In the genomic region with DNA sequence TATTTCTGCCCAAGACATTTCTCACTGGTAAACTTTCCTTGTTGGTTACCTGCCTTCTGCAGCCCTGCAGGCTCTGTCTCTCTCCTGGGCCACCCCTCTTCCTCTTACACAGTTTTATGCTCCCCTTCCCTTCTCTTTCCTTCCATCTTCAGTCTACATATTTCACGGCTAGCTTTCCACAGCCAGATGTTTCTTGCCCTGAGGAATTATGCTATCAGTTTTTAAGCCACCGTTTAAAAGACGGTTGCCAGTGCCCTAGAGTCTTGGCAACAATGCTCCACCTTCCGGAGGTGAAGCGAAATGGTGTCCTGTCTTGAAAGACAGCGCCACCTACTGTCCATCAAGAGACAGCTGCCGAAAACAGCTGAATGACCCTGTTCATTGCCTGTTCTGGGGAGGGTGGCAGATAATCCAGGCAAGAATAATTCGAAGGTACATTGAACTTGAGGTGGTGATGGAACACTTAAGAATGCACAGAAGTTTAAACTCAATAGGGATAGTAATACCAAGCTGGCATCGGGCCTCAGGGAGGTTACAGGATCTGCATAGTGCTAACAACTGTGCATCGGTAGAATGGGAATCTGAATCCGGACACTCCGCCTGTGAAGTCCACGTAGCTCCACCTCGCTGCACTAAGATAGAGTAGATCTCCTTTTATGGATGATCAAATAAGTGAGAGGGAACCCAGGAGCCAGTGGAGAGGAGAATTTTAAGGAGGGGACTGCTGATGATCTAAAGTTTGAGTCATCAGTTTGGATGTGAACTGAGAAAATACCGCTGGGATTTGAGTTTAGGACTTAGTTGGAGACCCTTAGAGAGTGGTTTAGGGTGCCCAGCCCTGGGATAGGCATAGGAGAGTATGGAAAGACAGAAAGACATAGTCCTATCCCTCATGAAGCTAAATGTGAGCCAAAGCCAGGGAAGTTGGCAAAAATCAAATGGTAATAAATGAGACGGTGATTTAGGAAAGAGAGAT, we compare ENCODE assay signal across 1 cellular context.
TF ChIP-seq lines count a peak whose summit lies in the region.

No MANE protein-coding gene starts in this region.

TF ChIP-seq in HepG2, 621 proteins besides CTCF, POLR2A, EP300 and RAD21 (continued from another document and continues in another):
- TF ChIP-seq, protein P1, sequence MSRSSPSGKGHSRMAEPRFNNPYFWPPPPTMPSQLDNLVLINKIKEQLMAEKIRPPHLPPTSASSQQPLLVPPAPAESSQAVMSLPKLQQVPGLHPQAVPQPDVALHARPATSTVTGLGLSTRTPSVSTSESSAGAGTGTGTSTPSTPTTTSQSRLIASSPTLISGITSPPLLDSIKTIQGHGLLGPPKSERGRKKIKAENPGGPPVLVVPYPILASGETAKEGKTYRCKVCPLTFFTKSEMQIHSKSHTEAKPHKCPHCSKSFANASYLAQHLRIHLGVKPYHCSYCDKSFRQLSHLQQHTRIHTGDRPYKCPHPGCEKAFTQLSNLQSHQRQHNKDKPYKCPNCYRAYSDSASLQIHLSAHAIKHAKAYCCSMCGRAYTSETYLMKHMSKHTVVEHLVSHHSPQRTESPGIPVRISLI (CRISPR knock-in tag; IDR thresholded peaks at IDR 0.05; ENCODE audit: borderline replicate concordance), result no peak
- peak; percentile 29 for TF ChIP-seq JARID2 (CRISPR knock-in tag; IDR thresholded peaks at IDR 0.05; ENCODE audit: insufficient replicate concordance)
- no peak for TF ChIP-seq ZFP37 (CRISPR knock-in tag; IDR thresholded peaks at IDR 0.05; ENCODE audit: borderline replicate concordance)
- TF ChIP-seq ZNF496 (CRISPR knock-in tag; IDR thresholded peaks at IDR 0.05; ENCODE audit: insufficient replicate concordance), result no peak
- TF ChIP-seq, protein P2, sequence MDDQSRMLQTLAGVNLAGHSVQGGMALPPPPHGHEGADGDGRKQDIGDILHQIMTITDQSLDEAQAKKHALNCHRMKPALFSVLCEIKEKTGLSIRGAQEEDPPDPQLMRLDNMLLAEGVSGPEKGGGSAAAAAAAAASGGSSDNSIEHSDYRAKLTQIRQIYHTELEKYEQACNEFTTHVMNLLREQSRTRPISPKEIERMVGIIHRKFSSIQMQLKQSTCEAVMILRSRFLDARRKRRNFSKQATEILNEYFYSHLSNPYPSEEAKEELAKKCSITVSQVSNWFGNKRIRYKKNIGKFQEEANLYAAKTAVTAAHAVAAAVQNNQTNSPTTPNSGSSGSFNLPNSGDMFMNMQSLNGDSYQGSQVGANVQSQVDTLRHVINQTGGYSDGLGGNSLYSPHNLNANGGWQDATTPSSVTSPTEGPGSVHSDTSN (CRISPR knock-in tag; IDR thresholded peaks at IDR 0.05; ENCODE audit: borderline replicate concordance), result no peak
- TF ChIP-seq, protein P3, sequence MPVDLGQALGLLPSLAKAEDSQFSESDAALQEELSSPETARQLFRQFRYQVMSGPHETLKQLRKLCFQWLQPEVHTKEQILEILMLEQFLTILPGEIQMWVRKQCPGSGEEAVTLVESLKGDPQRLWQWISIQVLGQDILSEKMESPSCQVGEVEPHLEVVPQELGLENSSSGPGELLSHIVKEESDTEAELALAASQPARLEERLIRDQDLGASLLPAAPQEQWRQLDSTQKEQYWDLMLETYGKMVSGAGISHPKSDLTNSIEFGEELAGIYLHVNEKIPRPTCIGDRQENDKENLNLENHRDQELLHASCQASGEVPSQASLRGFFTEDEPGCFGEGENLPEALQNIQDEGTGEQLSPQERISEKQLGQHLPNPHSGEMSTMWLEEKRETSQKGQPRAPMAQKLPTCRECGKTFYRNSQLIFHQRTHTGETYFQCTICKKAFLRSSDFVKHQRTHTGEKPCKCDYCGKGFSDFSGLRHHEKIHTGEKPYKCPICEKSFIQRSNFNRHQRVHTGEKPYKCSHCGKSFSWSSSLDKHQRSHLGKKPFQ (CRISPR knock-in tag; IDR thresholded peaks at IDR 0.05; ENCODE audit: insufficient replicate concordance), result no peak
- TF ChIP-seq, protein P4, sequence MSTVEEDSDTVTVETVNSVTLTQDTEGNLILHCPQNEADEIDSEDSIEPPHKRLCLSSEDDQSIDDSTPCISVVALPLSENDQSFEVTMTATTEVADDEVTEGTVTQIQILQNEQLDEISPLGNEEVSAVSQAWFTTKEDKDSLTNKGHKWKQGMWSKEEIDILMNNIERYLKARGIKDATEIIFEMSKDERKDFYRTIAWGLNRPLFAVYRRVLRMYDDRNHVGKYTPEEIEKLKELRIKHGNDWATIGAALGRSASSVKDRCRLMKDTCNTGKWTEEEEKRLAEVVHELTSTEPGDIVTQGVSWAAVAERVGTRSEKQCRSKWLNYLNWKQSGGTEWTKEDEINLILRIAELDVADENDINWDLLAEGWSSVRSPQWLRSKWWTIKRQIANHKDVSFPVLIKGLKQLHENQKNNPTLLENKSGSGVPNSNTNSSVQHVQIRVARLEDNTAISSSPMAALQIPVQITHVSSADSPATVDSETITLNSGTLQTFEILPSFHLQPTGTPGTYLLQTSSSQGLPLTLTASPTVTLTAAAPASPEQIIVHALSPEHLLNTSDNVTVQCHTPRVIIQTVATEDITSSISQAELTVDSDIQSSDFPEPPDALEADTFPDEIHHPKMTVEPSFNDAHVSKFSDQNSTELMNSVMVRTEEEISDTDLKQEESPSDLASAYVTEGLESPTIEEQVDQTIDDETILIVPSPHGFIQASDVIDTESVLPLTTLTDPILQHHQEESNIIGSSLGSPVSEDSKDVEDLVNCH (CRISPR knock-in tag; IDR thresholded peaks at IDR 0.05), result no peak
- 0 out of 2 replicates have a peak, but pooled peaks have one; percentile 35 for TF ChIP-seq HOXA5 (CRISPR knock-in tag; IDR thresholded peaks at IDR 0.05)
- no peak for TF ChIP-seq JUND (CRISPR knock-in tag; IDR thresholded peaks at IDR 0.05)
- TF ChIP-seq SAFB2 (CRISPR knock-in tag; IDR thresholded peaks at IDR 0.05; ENCODE audit: borderline replicate concordance, low read depth), result no peak
- TF ChIP-seq HMGA1 (CRISPR knock-in tag; conservative IDR thresholded peaks at IDR 0.05), result no peak
- peak; percentile 47 for TF ChIP-seq CEBPG (CRISPR knock-in tag; IDR thresholded peaks at IDR 0.05)
- TF ChIP-seq GFI1 (CRISPR knock-in tag; IDR thresholded peaks at IDR 0.05; ENCODE audit: borderline replicate concordance), result no peak
- TF ChIP-seq, protein P5, sequence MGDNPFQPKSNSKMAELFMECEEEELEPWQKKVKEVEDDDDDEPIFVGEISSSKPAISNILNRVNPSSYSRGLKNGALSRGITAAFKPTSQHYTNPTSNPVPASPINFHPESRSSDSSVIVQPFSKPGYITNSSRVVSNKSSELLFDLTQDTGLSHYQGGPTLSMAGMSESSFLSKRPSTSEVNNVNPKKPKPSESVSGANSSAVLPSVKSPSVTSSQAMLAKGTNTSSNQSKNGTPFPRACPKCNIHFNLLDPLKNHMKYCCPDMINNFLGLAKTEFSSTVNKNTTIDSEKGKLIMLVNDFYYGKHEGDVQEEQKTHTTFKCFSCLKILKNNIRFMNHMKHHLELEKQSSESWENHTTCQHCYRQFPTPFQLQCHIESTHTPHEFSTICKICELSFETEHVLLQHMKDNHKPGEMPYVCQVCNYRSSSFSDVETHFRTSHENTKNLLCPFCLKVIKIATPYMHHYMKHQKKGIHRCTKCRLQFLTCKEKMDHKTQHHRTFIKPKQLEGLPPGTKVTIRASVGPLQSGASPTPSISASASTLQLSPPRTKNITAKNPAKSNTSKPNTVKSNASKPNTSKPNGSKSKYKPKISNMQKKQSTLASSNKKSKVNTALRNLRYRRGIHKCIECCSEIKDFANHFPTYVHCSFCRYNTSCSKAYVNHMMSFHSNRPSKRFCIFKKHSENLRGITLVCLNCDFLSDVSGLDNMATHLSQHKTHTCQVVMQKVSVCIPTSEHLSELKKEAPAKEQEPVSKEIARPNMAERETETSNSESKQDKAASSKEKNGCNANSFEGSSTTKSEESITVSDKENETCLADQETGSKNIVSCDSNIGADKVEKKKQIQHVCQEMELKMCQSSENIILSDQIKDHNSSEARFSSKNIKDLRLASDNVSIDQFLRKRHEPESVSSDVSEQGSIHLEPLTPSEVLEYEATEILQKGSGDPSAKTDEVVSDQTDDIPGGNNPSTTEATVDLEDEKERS (CRISPR knock-in tag; IDR thresholded peaks at IDR 0.05), result no peak; the same call in 1 of the 2 replicates
- TF ChIP-seq, protein P6, sequence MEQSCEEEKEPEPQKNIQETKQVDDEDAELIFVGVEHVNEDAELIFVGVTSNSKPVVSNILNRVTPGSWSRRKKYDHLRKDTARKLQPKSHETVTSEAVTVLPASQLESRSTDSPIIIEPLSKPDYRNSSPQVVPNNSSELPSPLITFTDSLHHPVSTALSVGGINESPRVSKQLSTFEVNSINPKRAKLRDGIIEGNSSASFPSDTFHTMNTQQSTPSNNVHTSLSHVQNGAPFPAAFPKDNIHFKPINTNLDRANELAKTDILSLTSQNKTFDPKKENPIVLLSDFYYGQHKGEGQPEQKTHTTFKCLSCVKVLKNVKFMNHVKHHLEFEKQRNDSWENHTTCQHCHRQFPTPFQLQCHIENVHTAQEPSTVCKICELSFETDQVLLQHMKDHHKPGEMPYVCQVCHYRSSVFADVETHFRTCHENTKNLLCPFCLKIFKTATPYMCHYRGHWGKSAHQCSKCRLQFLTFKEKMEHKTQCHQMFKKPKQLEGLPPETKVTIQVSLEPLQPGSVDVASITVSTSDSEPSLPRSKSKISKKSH (CRISPR knock-in tag; IDR thresholded peaks at IDR 0.05; ENCODE audit: borderline replicate concordance), result no peak
- TF ChIP-seq KMT2A (CRISPR knock-in tag; IDR thresholded peaks at IDR 0.05), result peak; percentile 60; the same call in 1 of the 2 replicates
- TF ChIP-seq, protein P7, sequence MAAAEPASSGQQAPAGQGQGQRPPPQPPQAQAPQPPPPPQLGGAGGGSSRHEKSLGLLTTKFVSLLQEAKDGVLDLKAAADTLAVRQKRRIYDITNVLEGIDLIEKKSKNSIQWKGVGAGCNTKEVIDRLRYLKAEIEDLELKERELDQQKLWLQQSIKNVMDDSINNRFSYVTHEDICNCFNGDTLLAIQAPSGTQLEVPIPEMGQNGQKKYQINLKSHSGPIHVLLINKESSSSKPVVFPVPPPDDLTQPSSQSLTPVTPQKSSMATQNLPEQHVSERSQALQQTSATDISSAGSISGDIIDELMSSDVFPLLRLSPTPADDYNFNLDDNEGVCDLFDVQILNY (CRISPR knock-in tag; conservative IDR thresholded peaks at IDR 0.05), result no peak
- peak; percentile 78 for TF ChIP-seq ZNF501 (CRISPR knock-in tag; IDR thresholded peaks at IDR 0.05)
- no peak for TF ChIP-seq ZNF282 (IDR thresholded peaks at IDR 0.05; ENCODE audit: partially characterized antibody)
- no peak for TF ChIP-seq ZNF782 (CRISPR knock-in tag; IDR thresholded peaks at IDR 0.05; ENCODE audit: borderline replicate concordance)
- TF ChIP-seq NR1H2 (CRISPR knock-in tag; IDR thresholded peaks at IDR 0.05; ENCODE audit: borderline replicate concordance, low read depth), result no peak
- TF ChIP-seq, protein P8, sequence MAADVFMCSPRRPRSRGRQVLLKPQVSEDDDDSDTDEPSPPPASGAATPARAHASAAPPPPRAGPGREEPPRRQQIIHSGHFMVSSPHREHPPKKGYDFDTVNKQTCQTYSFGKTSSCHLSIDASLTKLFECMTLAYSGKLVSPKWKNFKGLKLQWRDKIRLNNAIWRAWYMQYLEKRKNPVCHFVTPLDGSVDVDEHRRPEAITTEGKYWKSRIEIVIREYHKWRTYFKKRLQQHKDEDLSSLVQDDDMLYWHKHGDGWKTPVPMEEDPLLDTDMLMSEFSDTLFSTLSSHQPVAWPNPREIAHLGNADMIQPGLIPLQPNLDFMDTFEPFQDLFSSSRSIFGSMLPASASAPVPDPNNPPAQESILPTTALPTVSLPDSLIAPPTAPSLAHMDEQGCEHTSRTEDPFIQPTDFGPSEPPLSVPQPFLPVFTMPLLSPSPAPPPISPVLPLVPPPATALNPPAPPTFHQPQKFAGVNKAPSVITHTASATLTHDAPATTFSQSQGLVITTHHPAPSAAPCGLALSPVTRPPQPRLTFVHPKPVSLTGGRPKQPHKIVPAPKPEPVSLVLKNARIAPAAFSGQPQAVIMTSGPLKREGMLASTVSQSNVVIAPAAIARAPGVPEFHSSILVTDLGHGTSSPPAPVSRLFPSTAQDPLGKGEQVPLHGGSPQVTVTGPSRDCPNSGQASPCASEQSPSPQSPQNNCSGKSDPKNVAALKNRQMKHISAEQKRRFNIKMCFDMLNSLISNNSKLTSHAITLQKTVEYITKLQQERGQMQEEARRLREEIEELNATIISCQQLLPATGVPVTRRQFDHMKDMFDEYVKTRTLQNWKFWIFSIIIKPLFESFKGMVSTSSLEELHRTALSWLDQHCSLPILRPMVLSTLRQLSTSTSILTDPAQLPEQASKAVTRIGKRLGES (CRISPR knock-in tag; IDR thresholded peaks at IDR 0.05; ENCODE audit: borderline replicate concordance), result no peak
- no peak for TF ChIP-seq RBAK (CRISPR knock-in tag; IDR thresholded peaks at IDR 0.05)
- 0 out of 2 replicates have a peak, but pooled peaks have one; percentile 59 for TF ChIP-seq DNMT3B (CRISPR knock-in tag; conservative IDR thresholded peaks at IDR 0.05)
- TF ChIP-seq, protein P9, sequence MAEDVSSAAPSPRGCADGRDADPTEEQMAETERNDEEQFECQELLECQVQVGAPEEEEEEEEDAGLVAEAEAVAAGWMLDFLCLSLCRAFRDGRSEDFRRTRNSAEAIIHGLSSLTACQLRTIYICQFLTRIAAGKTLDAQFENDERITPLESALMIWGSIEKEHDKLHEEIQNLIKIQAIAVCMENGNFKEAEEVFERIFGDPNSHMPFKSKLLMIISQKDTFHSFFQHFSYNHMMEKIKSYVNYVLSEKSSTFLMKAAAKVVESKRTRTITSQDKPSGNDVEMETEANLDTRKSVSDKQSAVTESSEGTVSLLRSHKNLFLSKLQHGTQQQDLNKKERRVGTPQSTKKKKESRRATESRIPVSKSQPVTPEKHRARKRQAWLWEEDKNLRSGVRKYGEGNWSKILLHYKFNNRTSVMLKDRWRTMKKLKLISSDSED (CRISPR knock-in tag; IDR thresholded peaks at IDR 0.05), result no peak
- TF ChIP-seq RBFOX2 (IDR thresholded peaks at IDR 0.05; ENCODE audit: low read depth, low read length), result no peak
- peak; percentile 81; the same call in 1 of the 2 replicates for TF ChIP-seq ZNF619 (CRISPR knock-in tag; IDR thresholded peaks at IDR 0.05)
- no peak for TF ChIP-seq RFX1 (IDR thresholded peaks at IDR 0.05)
- 0 out of 2 replicates have a peak, but pooled peaks have one; percentile 52 for TF ChIP-seq KAT7 (CRISPR knock-in tag; IDR thresholded peaks at IDR 0.05; ENCODE audit: borderline replicate concordance)
- no peak for TF ChIP-seq ZNF367 (CRISPR knock-in tag; IDR thresholded peaks at IDR 0.05; ENCODE audit: borderline replicate concordance)
- no peak for TF ChIP-seq ATM (IDR thresholded peaks at IDR 0.05; ENCODE audit: borderline replicate concordance)
- TF ChIP-seq, protein P10, sequence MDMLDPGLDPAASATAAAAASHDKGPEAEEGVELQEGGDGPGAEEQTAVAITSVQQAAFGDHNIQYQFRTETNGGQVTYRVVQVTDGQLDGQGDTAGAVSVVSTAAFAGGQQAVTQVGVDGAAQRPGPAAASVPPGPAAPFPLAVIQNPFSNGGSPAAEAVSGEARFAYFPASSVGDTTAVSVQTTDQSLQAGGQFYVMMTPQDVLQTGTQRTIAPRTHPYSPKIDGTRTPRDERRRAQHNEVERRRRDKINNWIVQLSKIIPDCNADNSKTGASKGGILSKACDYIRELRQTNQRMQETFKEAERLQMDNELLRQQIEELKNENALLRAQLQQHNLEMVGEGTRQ (IDR thresholded peaks at IDR 0.05; ENCODE audit: low read depth, low read length), result no peak
- TF ChIP-seq, protein P10 (CRISPR knock-in tag; IDR thresholded peaks at IDR 0.05; ENCODE audit: borderline replicate concordance), result no peak
